ENCODE assay signal across 14 cellular contexts in genomic region chr6:56491606-56492328, GRCh38.
DNase-seq lines count a peak whose midpoint lies in the region; TF ChIP-seq lines count a peak whose summit lies in the region.
"Had no signal": no experiment of that assay in that cellular context is flagged by ENCODE, and none has a peak within 500 bp of the region (broad histone marks: within the 10 kb centered on the region; RNA-seq: fewer than 3 reads in every experiment).

No MANE protein-coding gene starts in this region.

- H4K20me1 ChIP-seq in fibroblast of lung (ENCODE audit: control insufficient read depth, extremely low read depth, insufficient read depth, low read length), result no peaks in the 10 kb centered on the region

- H3K27ac ChIP-seq in fibroblast of lung (ENCODE audit: insufficient read depth, low read length), result no peak overlapping the region
- H3K27ac ChIP-seq: colonic mucosa had no signal

- peaks cover 3% of the 10 kb centered on the region; the same call in 1 of the 2 replicates for H3K4me1 ChIP-seq in BE2C
- peaks cover 4% of the 10 kb centered on the region for H3K4me1 ChIP-seq in fibroblast of lung (ENCODE audit: control insufficient read depth, extremely low read depth, insufficient read depth, low read length)
- H3K4me1 ChIP-seq: colonic mucosa had no signal

- H3K36me3 ChIP-seq in BE2C (peaks cover 17% of the 10 kb centered on the region), fibroblast of lung (ENCODE audit: control insufficient read depth, insufficient read depth, low read length) (peaks cover 3% of the 10 kb centered on the region)
- H3K36me3 ChIP-seq: colonic mucosa had no signal

- H3K4me2 ChIP-seq in fibroblast of lung (ENCODE audit: extremely low read depth, insufficient read depth, low read length), result no peak overlapping the region

- H3K27me3 ChIP-seq in BE2C, result no peaks in the 10 kb centered on the region
- no peaks in the 10 kb centered on the region for H3K27me3 ChIP-seq in fibroblast of lung (ENCODE audit: control insufficient read depth, insufficient read depth, low read length)
- H3K27me3 ChIP-seq: colonic mucosa had no signal

- TF ChIP-seq CTCF in BE2C (IDR thresholded peaks at IDR 0.05; ENCODE audit: low read depth, low read length), result no peak
- no peak for TF ChIP-seq CTCF in fibroblast of lung (conservative IDR thresholded peaks at IDR 0.05 in 1 of 2, IDR thresholded peaks at IDR 0.05 in 1 of 2; ENCODE audit: low read depth in 1 of 2, low read length in 2 of 2)

- H3K79me2 ChIP-seq in fibroblast of lung (ENCODE audit: control insufficient read depth, insufficient read depth, low read length), result no peaks in the 10 kb centered on the region

- H3K4me3 ChIP-seq in BE2C (ENCODE audit: low read depth, low read length) (no peak overlapping the region), fibroblast of lung (replicated peaks in 1 of 4; ENCODE audit: control extremely low read depth in 1 of 4, insufficient read depth in 1 of 4, low read depth in 3 of 4, low read length in 4 of 4) (no peak overlapping the region)
- H3K4me3 ChIP-seq: colonic mucosa had no signal

- DNase-seq in BE2C (peak; percentile 54), NCI-H69 (lab: John Stamatoyannopoulos, UW) (peak; percentile 65), fibroblast of lung (ENCODE audit: low read depth in 2 of 2) (peak; percentile 34 to 39), myocyte (ENCODE audit: low read depth) (peak; percentile 80), putamen (ENCODE audit: low spot score) (no peak), NCI-H345 treated with DMSO at 0.1 percent for 48 hours (lab: John Stamatoyannopoulos, UW; ENCODE audit: unreplicated experiment) (no peak), SIG-M5 treated with dmso at 0.1 percent for 504 hours (lab: John Stamatoyannopoulos, UW; ENCODE audit: unreplicated experiment) (no peak)
- no peak for DNase-seq in activated T-cell treated with anti-CD3 and anti-CD28 coated beads, Interleukin-2, amount 50 U/mL, for 1 hour
- DNase-seq: activated CD4-positive, CD25-positive, alpha-beta regulatory T cell treated with anti-CD3 and anti-CD28 coated beads, Interleukin-2, amount 50 U/mL, for 72 hours; colonic mucosa; naive thymus-derived CD4-positive, alpha-beta T cell; NCI-H2107; SHP77 treated with DMSO at 0.1 percent for 48 hours; stimulated activated naive CD4-positive, alpha-beta T cell had no signal

- no peaks in the 10 kb centered on the region for H3K9me3 ChIP-seq in BE2C
- no peaks in the 10 kb centered on the region for H3K9me3 ChIP-seq in fibroblast of lung (ENCODE audit: control insufficient read depth, insufficient read depth, low read depth, low read length)
- H3K9me3 ChIP-seq: colonic mucosa had no signal

- no peak overlapping the region for H3K9ac ChIP-seq in fibroblast of lung (ENCODE audit: insufficient read depth, low read length)

- H2AFZ ChIP-seq in fibroblast of lung (ENCODE audit: low read length), result no peak overlapping the region

Comparison
In these comparisons a context has a peak if more than half of its experiments do, and no peak if none do; other contexts are left out.
1. DNase-seq: peak in BE2C (single experiment), NCI-H69 (single experiment), fibroblast of lung (2 of 2) and myocyte (single experiment); none in putamen (single experiment), activated T-cell treated with anti-CD3 and anti-CD28 coated beads, Interleukin-2, amount 50 U/mL, for 1 hour (single experiment), NCI-H345 treated with DMSO at 0.1 percent for 48 hours (single experiment) and SIG-M5 treated with dmso at 0.1 percent for 504 hours (single experiment).